ENCODE assay signal across 26 cellular contexts in genomic region chrX:48992341-48992740, GRCh38.
"Had no signal": no experiment of that assay in that cellular context is flagged by ENCODE, and none has a peak within 500 bp of the region (broad histone marks: within the 10 kb centered on the region; RNA-seq: fewer than 3 reads in every experiment).

No MANE protein-coding gene starts in this region.

- H3K4me3 ChIP-seq: esophagus squamous epithelium, gastroesophageal sphincter, hepatocyte, lung, psoas muscle, right lobe of liver, spleen, tibial artery, upper lobe of right lung, vagina had no signal

- H3K27me3 Mint-ChIP-seq: dendritic cell treated with granulocyte-macrophage colony-stimulating factor and Interleukin-4, amounts not matched to agents 40 ng/mL and 50 ng/mL, for 4 days; effector memory CD8-positive, alpha-beta T cell; stimulated activated memory B cell treated with anti-CD40 and anti-IgM and Interleukin-4, amounts not matched to agents 10 μg/mL and 1 μg/mL and 100 μg/mL, for 72 hours; stimulated activated naive CD8-positive, alpha-beta T cell treated with anti-CD3 and anti-CD28 coated beads, Interleukin-15, Interleukin-2, amounts not matched to agents 100 ng/mL and 50 ng/mL, for 24 hours had no signal

- H3K4me1 Mint-ChIP-seq: nephron had no signal

- DNase-seq: effector memory CD8-positive, alpha-beta T cell; esophagus squamous epithelium; foreskin fibroblast; left colon; left ventricle myocardium superior; mesenchymal stem cell; midbrain; naive B cell; psoas muscle; retina; spleen; stimulated activated CD4-positive, alpha-beta T cell treated with anti-CD3 and anti-CD28 coated beads, Interleukin-15, amount 100 ng/mL, for 24 hours; stimulated activated CD4-positive, alpha-beta T cell treated with anti-CD3 and anti-CD28 coated beads, Interleukin-1b, Interleukin-23, amount 100 ng/mL, for 48 hours; stimulated activated CD4-positive, alpha-beta T cell treated with anti-CD3 and anti-CD28 coated beads, Interleukin-4, amount 100 ng/mL, for 24 hours; tibial artery; upper lobe of right lung had no signal

- H3K9me3 Mint-ChIP-seq: dendritic cell treated with granulocyte-macrophage colony-stimulating factor and Interleukin-4, amounts not matched to agents 40 ng/mL and 50 ng/mL, for 4 days; effector memory CD8-positive, alpha-beta T cell; stimulated activated naive CD8-positive, alpha-beta T cell treated with anti-CD3 and anti-CD28 coated beads, Interleukin-15, Interleukin-2, amounts not matched to agents 100 ng/mL and 50 ng/mL, for 24 hours had no signal

- H3K4me3 Mint-ChIP-seq: dendritic cell treated with granulocyte-macrophage colony-stimulating factor and Interleukin-4, amounts not matched to agents 40 ng/mL and 50 ng/mL, for 4 days; effector memory CD8-positive, alpha-beta T cell; nephron; stimulated activated memory B cell treated with anti-CD40 and anti-IgM and Interleukin-4, amounts not matched to agents 10 μg/mL and 1 μg/mL and 100 μg/mL, for 72 hours; stimulated activated naive CD8-positive, alpha-beta T cell treated with anti-CD3 and anti-CD28 coated beads, Interleukin-15, Interleukin-2, amounts not matched to agents 100 ng/mL and 50 ng/mL, for 24 hours had no signal

- H3K9me3 ChIP-seq: esophagus squamous epithelium, gastroesophageal sphincter, neutrophil, psoas muscle, right lobe of liver, spleen, tibial artery, upper lobe of right lung, vagina had no signal

- H3K27me3 ChIP-seq: esophagus squamous epithelium, gastroesophageal sphincter, hepatocyte, neutrophil, right lobe of liver, spleen, tibial artery, upper lobe of right lung, vagina had no signal

- H3K27ac Mint-ChIP-seq: dendritic cell treated with granulocyte-macrophage colony-stimulating factor and Interleukin-4, amounts not matched to agents 40 ng/mL and 50 ng/mL, for 4 days; effector memory CD8-positive, alpha-beta T cell; nephron; stimulated activated memory B cell treated with anti-CD40 and anti-IgM and Interleukin-4, amounts not matched to agents 10 μg/mL and 1 μg/mL and 100 μg/mL, for 72 hours; stimulated activated naive CD8-positive, alpha-beta T cell treated with anti-CD3 and anti-CD28 coated beads, Interleukin-15, Interleukin-2, amounts not matched to agents 100 ng/mL and 50 ng/mL, for 24 hours had no signal

- H3K27ac ChIP-seq: esophagus squamous epithelium, gastroesophageal sphincter, hepatocyte, neutrophil, psoas muscle, right lobe of liver, spleen, tibial artery, upper lobe of right lung, vagina had no signal
